8 cellular contexts compared by ENCODE assay signal in genomic region chr14:75258803-75259509, GRCh38. TPM values are rescaled to one million over a fixed set of nuclear protein-coding genes. Genes with fewer than 3 reads are reported as not detected.
DNase-seq lines count a peak whose midpoint lies in the region; ATAC-seq and TF ChIP-seq lines count a peak whose summit lies in the region.

No MANE protein-coding gene starts in this region.

- peak overlapping the region; percentile 75; the same call in 2 of the 3 replicates for H2BK15ac ChIP-seq in IMR-90 (ENCODE audit: low read depth, low read length)

- peak overlapping the region; percentile 75 for H3K18ac ChIP-seq in IMR-90 (ENCODE audit: low read depth, low read length)

- no peaks in the 10 kb centered on the region for H3K27me3 ChIP-seq in IMR-90 (ENCODE audit: control insufficient read depth, insufficient read depth, low read length)

- H3K9me3 ChIP-seq in IMR-90 (ENCODE audit: control insufficient read depth, insufficient read depth, low read length) (no peaks in the 10 kb centered on the region), OCI-LY7 (ENCODE audit: low read length) (no peaks in the 10 kb centered on the region)

- peak; percentile 98 for ATAC-seq in GM21529 (IDR thresholded peaks at IDR 0.05; ENCODE audit: unreplicated experiment)
- ATAC-seq in IMR-90 (ENCODE audit: low read depth), result peak; percentile 99

- DNase-seq in D341Med (ENCODE audit: low spot score) (peak; percentile 97), IMR-90 (peak; percentile 100), OCI-LY7 (ENCODE audit: low spot score) (peak; percentile 95), activated T-cell treated with anti-CD3 and anti-CD28 coated beads for 48 hours (ENCODE audit: low read depth) (peak; percentile 98), epithelial cell of esophagus (ENCODE audit: low read depth) (peak; percentile 99), middle frontal gyrus (ENCODE audit: extremely low spot score, low spot score) (peak; percentile 97)
- DNase-seq in stimulated activated CD8-positive, alpha-beta memory T cell treated with anti-CD3 and anti-CD28 coated beads, Interleukin-2, amount 100 ng/mL, for 1 hour (ENCODE audit: low read depth in 2 of 2), result peak; percentile 100

- H3K36me3 ChIP-seq in IMR-90 (ENCODE audit: control insufficient read depth, insufficient read depth, low read length) (no peaks in the 10 kb centered on the region), OCI-LY7 (ENCODE audit: insufficient read depth, low read length) (no peaks in the 10 kb centered on the region)

- no peak for TF ChIP-seq RAD21 in IMR-90 (IDR thresholded peaks at IDR 0.05; ENCODE audit: low read length)

- H3K79me1 ChIP-seq in IMR-90 (ENCODE audit: low read depth in 1 of 2, low read length in 2 of 2), result peaks cover 0 to 5% of the 10 kb centered on the region in 2 experiments; a peak in 1 of 4 replicates

- CTCF ChIA-PET in IMR-90 (lab: Yijun Ruan, JAX), result interaction anchor here (0.6 kb wide), 2 partner anchors 26 to 84 kb away, joined by 3 to 4 read pairs; no protein-coding TSS in a partner anchor
- CTCF ChIA-PET in OCI-LY7 (lab: Charles Lee; ENCODE audit: unreplicated experiment), result interaction anchor here (0.5 kb wide), 1 partner anchor 39 kb away, joined by 4 read pairs; no protein-coding TSS in a partner anchor

- peak overlapping the region; percentile 93; the same call in 1 of the 2 replicates for H3K23ac ChIP-seq in IMR-90 (ENCODE audit: low read depth, low read length)

- H3K4me3 ChIP-seq in IMR-90 (ENCODE audit: insufficient read depth, low read depth, low read length) (peak overlapping the region; percentile 53), OCI-LY7 (ENCODE audit: low read depth, low read length, poor library complexity, severe bottlenecking) (peak overlapping the region; percentile 64), epithelial cell of esophagus (ENCODE audit: low read length) (peak overlapping the region; percentile 41)

- POLR2A ChIA-PET in IMR-90 (lab: Charles Lee; ENCODE audit: unreplicated experiment), result interaction anchor here (0.6 kb wide), 1 partner anchor 17 kb away, joined by 5 read pairs; no protein-coding TSS in a partner anchor
- POLR2A ChIA-PET in OCI-LY7 (lab: Charles Lee), result interaction anchor here (1.3 to 1.7 kb wide), 2 partner anchors 10 to 34 kb away, joined by 5 to 6 read pairs; no protein-coding TSS in a partner anchor

- no peaks in the 10 kb centered on the region for H3K79me2 ChIP-seq in OCI-LY7 (ENCODE audit: insufficient read depth, low read depth, low read length)

- peak; percentile 71; the same call in 1 of the 2 replicates for TF ChIP-seq POLR2A in IMR-90 (IDR thresholded peaks at IDR 0.05; ENCODE audit: low read depth, low read length)

- peak overlapping the region; percentile 94 for H3K4ac ChIP-seq in IMR-90 (ENCODE audit: low read depth, low read length)

- H3K4me2 ChIP-seq in IMR-90 (ENCODE audit: low read depth, low read length) (peak overlapping the region; percentile 94), OCI-LY7 (ENCODE audit: low read length) (peak overlapping the region; percentile 91)

- dilution Hi-C loops in IMR-90 (cut with HindIII; ENCODE audit: low sequenced_read_pairs, unreplicated experiment), result no loop called here

- BruUV-seq in IMR-90 (replicated peaks; lab: Mats Ljungman, UMichigan), result no TSS peak
- no TSS peak for BruUV-seq in OCI-LY7 (replicated peaks; lab: Mats Ljungman, UMichigan)

- in situ Hi-C loops in IMR-90 (cut with MboI; ENCODE audit: low sequenced_read_pairs), result no loop called here

- H2BK120ac ChIP-seq in IMR-90 (ENCODE audit: low read depth, low read length), result peak overlapping the region; percentile 94

- peak overlapping the region; percentile 98 for H3K14ac ChIP-seq in IMR-90 (replicated peaks; ENCODE audit: low read depth, low read length)

- no peaks in the 10 kb centered on the region for H4K20me1 ChIP-seq in IMR-90 (ENCODE audit: insufficient read depth, low read length)
- no peaks in the 10 kb centered on the region for H4K20me1 ChIP-seq in OCI-LY7 (ENCODE audit: insufficient read depth, low read length)

- peak overlapping the region; percentile 43 for H4K5ac ChIP-seq in IMR-90 (ENCODE audit: low read depth, low read length)

- TF ChIP-seq CTCF in IMR-90 (conservative IDR thresholded peaks at IDR 0.05; ENCODE audit: low read depth, low read length), result no peak
- no peak for TF ChIP-seq CTCF in OCI-LY7 (conservative IDR thresholded peaks at IDR 0.05; ENCODE audit: low read length)
- no peak for TF ChIP-seq CTCF in epithelial cell of esophagus (IDR thresholded peaks at IDR 0.05; ENCODE audit: insufficient read depth, low read depth, low read length, missing control alignments)

- H3K56ac ChIP-seq in IMR-90 (ENCODE audit: extremely low read depth, insufficient read depth, low read length), result peak overlapping the region; percentile 54

- intact Hi-C loops in IMR-90 (cut with micrococcal nuclease) (loop anchor here (1.0 to 2.0 kb wide), 3 partner anchors 18 to 83 kb away; partner anchors contain the start of gene TMED10), OCI-LY7 (cut with micrococcal nuclease; ENCODE audit: unreplicated experiment) (no loop called here)

- H2BK20ac ChIP-seq in IMR-90 (ENCODE audit: low read depth, low read length), result peak overlapping the region; percentile 81

- peak overlapping the region; percentile 68 for H2AK5ac ChIP-seq in IMR-90 (ENCODE audit: low read depth, low read length)

- 0% methylated on average over 5 of the region's 40 CpGs; no CpG with 5 or more reads in 1 of the 2 experiments for WGBS in IMR-90 (ENCODE audit: extremely low coverage in 2 of 2, insufficient read length in 1 of 2), 2 experiments

- H3K4me1 ChIP-seq in IMR-90 (ENCODE audit: control insufficient read depth, insufficient read depth, low read length) (peaks cover 8% of the 10 kb centered on the region), OCI-LY7 (ENCODE audit: insufficient read depth, low read length, poor library complexity, severe bottlenecking) (peaks cover 56% of the 10 kb centered on the region)

- H3K27ac ChIP-seq in IMR-90 (ENCODE audit: insufficient read depth, low read length) (peak overlapping the region; percentile 82), OCI-LY7 (ENCODE audit: low read depth, low read length, poor library complexity, severe bottlenecking) (peak overlapping the region; percentile 35)

- peaks cover 3% of the 10 kb centered on the region; the same call in 1 of the 2 replicates for H3K9me1 ChIP-seq in IMR-90 (ENCODE audit: insufficient read depth, low read length)

- H2AK9ac ChIP-seq in IMR-90 (replicated peaks; ENCODE audit: low read depth, low read length, poor library complexity), result peak overlapping the region; percentile 92

- peak overlapping the region; percentile 73 for H4K91ac ChIP-seq in IMR-90 (ENCODE audit: insufficient read depth, low read depth, low read length)

- H3K9ac ChIP-seq in IMR-90 (ENCODE audit: low read depth, low read length), result peak overlapping the region; percentile 56

- H2BK5ac ChIP-seq in IMR-90 (ENCODE audit: low read depth, low read length, poor library complexity, severe bottlenecking), result peak overlapping the region; percentile 87

- H4K8ac ChIP-seq in IMR-90 (ENCODE audit: low read depth in 2 of 2, low read length in 2 of 2), result peak overlapping the region; percentile 21 to 89; a peak in 3 of 4 replicates

- H2AFZ ChIP-seq in IMR-90 (replicated peaks; ENCODE audit: low read length, poor library complexity) (peak overlapping the region; percentile 95), OCI-LY7 (ENCODE audit: low read length) (peak overlapping the region; percentile 95)

- no peaks in the 10 kb centered on the region for H3K9me2 ChIP-seq in OCI-LY7 (ENCODE audit: insufficient read depth, low read length)

TF ChIP-seq in IMR-90, 13 proteins besides CTCF, POLR2A, EP300 and RAD21:
- TF ChIP-seq RCOR1 (IDR thresholded peaks at IDR 0.05; ENCODE audit: insufficient replicate concordance, low read length) (no peak), CEBPB (IDR thresholded peaks at IDR 0.05; ENCODE audit: low read depth, low read length) (no peak), MXI1 (IDR thresholded peaks at IDR 0.05; ENCODE audit: borderline replicate concordance, low read depth, low read length) (no peak), BHLHE40 (IDR thresholded peaks at IDR 0.05; ENCODE audit: low read depth, low read length) (peak; percentile 98), MAFK (IDR thresholded peaks at IDR 0.05; ENCODE audit: low read depth, low read length) (peak; percentile 99), FOS (IDR thresholded peaks at IDR 0.05; ENCODE audit: low read depth, low read length) (peak; percentile 65), CHD1 (IDR thresholded peaks at IDR 0.05; ENCODE audit: low read depth, low read length) (no peak; the same call in 1 of the 2 replicates), NFE2L2 (IDR thresholded peaks at IDR 0.05; ENCODE audit: low read depth, low read length) (0 out of 2 replicates have a peak, but pooled peaks have one; percentile 30), SMC3 (IDR thresholded peaks at IDR 0.05; ENCODE audit: low read depth, low read length) (peak; percentile 23; the same call in 1 of the 2 replicates), ELK1 (IDR thresholded peaks at IDR 0.05; ENCODE audit: borderline replicate concordance, low read depth, low read length) (no peak), MAZ (IDR thresholded peaks at IDR 0.05; ENCODE audit: borderline replicate concordance, low read depth, low read length) (peak; percentile 79), RFX5 (IDR thresholded peaks at IDR 0.05; ENCODE audit: low read depth, low read length) (peak; percentile 96)
- TF ChIP-seq, protein P1, sequence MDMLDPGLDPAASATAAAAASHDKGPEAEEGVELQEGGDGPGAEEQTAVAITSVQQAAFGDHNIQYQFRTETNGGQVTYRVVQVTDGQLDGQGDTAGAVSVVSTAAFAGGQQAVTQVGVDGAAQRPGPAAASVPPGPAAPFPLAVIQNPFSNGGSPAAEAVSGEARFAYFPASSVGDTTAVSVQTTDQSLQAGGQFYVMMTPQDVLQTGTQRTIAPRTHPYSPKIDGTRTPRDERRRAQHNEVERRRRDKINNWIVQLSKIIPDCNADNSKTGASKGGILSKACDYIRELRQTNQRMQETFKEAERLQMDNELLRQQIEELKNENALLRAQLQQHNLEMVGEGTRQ (IDR thresholded peaks at IDR 0.05; ENCODE audit: low read depth, low read length), result peak; percentile 100

RNA-seq across cellular contexts. Expression of gene FOS, which starts 19.7 kb away (rescaled TPM):
- total RNA-seq in IMR-90 (2012; rRNA removed) (53.6 and 86.7 TPM in 2 replicates), OCI-LY7 (2022) (3.3 and 4.6 TPM in 2 replicates)
- polyA plus RNA-seq in IMR-90 (2012; rRNA removed), result 171 and 406 TPM in 2 replicates
- 405 and 665 TPM in 2 replicates for polyA plus RNA-seq in IMR-90 (2012; cell fraction: cytosol; rRNA removed)
- 1,840 and 2,271 TPM in 2 replicates for polyA plus RNA-seq in IMR-90 (2012; cell fraction: nucleus; rRNA removed; ENCODE audit: low replicate concordance)
- 12.4 and 16.9 TPM in 2 replicates for total RNA-seq in OCI-LY7 (2014; rRNA removed; shearing (Covaris generic))

Comparison
In these comparisons a context has a peak if more than half of its experiments do, and no peak if none do; other contexts are left out.
1. Peak in every context shown above with its lines: DNase-seq, ATAC-seq, H3K4me3 ChIP-seq and H3K27ac ChIP-seq.